In genomic region chr1:111422546-111423391, GRCh38 we compare ENCODE assay signal across 13 cellular contexts. TPM values are rescaled to one million over a fixed set of nuclear protein-coding genes. Genes with fewer than 3 reads are reported as not detected.
DNase-seq lines count a peak whose midpoint lies in the region; ATAC-seq and TF ChIP-seq lines count a peak whose summit lies in the region.
"Had no signal": no experiment of that assay in that cellular context is flagged by ENCODE, and none has a peak within 500 bp of the region (broad histone marks: within the 10 kb centered on the region; RNA-seq: fewer than 3 reads in every experiment).

No MANE protein-coding gene starts in this region.

- no peaks in the 10 kb centered on the region for H3K9me3 Mint-ChIP-seq in type B pancreatic cell

- peak overlapping the region; percentile 60 for H3K4me2 ChIP-seq in hepatocyte

- H3K4me3 ChIP-seq in hepatocyte (no peak overlapping the region), sigmoid colon (no peak overlapping the region)
- H3K4me3 ChIP-seq: skin epidermis had no signal

- peaks cover 8% of the 10 kb centered on the region for H3K4me1 ChIP-seq in hepatocyte (ENCODE audit: insufficient read depth)
- peaks cover 0 to 4% (median 0%) of the 10 kb centered on the region in 4 donors for H3K4me1 ChIP-seq in sigmoid colon

- H2AFZ ChIP-seq in hepatocyte, result no peak overlapping the region

- intact Hi-C loops in sigmoid colon (cut with DNase I), result no loop called here

- no peak for TF ChIP-seq EP300 in sigmoid colon (IDR thresholded peaks at IDR 0.05)

- peak overlapping the region; percentile 41 for H3K27ac Mint-ChIP-seq in type B pancreatic cell

- H3K36me3 ChIP-seq in hepatocyte (replicated peaks; ENCODE audit: insufficient read depth, low read depth) (no peaks in the 10 kb centered on the region), sigmoid colon (peaks cover 0 to 7% (median 0%) of the 10 kb centered on the region in 4 donors)

- no peaks in the 10 kb centered on the region for H3K36me3 Mint-ChIP-seq in type B pancreatic cell

- no peaks in the 10 kb centered on the region for H3K27me3 Mint-ChIP-seq in type B pancreatic cell

- H3K9me3 ChIP-seq in hepatocyte (ENCODE audit: low read depth), result no peaks in the 10 kb centered on the region
- H3K9me3 ChIP-seq in sigmoid colon, result no peaks in the 10 kb centered on the region

- H3K27ac ChIP-seq in hepatocyte, result peak overlapping the region; percentile 73
- no peak overlapping the region for H3K27ac ChIP-seq in sigmoid colon
- H3K27ac ChIP-seq: skin epidermis had no signal

- no peaks in the 10 kb centered on the region for H3K4me1 Mint-ChIP-seq in type B pancreatic cell (ENCODE audit: unreplicated experiment)

- no peaks in the 10 kb centered on the region for H3K79me2 ChIP-seq in hepatocyte

- H3K4me3 Mint-ChIP-seq in type B pancreatic cell, result no peak overlapping the region

- DNase-seq in DMS79 treated with DMSO at 0.1 percent for 48 hours (lab: John Stamatoyannopoulos, UW) (peak; percentile 10), DMS79 (lab: John Stamatoyannopoulos, UW) (no peak), OCI-M1 (lab: John Stamatoyannopoulos, UW) (peak; percentile 42), hepatocyte (ENCODE audit: low spot score) (peak; percentile 68), type B pancreatic cell (ENCODE audit: extremely low spot score, unreplicated experiment) (no peak), sigmoid colon (no peak)
- DNase-seq: 8988T, hypothalamus, NCI-H82, T1000 had no signal

- ATAC-seq in HG02981 (IDR thresholded peaks at IDR 0.05; ENCODE audit: unreplicated experiment) (no peak), HG02763 (IDR thresholded peaks at IDR 0.05; ENCODE audit: unreplicated experiment) (no peak)

- TF ChIP-seq CTCF in hepatocyte (IDR thresholded peaks at IDR 0.05; ENCODE audit: poor library complexity) (peak; percentile 9), type B pancreatic cell (conservative IDR thresholded peaks at IDR 0.05) (no peak), sigmoid colon (IDR thresholded peaks at IDR 0.05) (no peak)

- TF ChIP-seq POLR2A in sigmoid colon (IDR thresholded peaks at IDR 0.05), result no peak

- H4K20me1 ChIP-seq in hepatocyte (ENCODE audit: insufficient read depth, poor library complexity, severe bottlenecking), result no peaks in the 10 kb centered on the region

- no peaks in the 10 kb centered on the region for H3K9me2 ChIP-seq in hepatocyte (replicated peaks; ENCODE audit: insufficient read depth)

- WGBS in hepatocyte (ENCODE audit: low lambda C conversion rate, missing lambda C conversion rate), result 72% methylated on average over 13 of the region's 13 CpGs
- 30 to 72% methylated on average over 13 of the region's 13 CpGs for WGBS in sigmoid colon, 2 donors

- no peaks in the 10 kb centered on the region for H3K27me3 ChIP-seq in hepatocyte
- H3K27me3 ChIP-seq in sigmoid colon, result no peaks in the 10 kb centered on the region

RNA-seq across cellular contexts. Expression of gene OVGP1, which starts 4.8 kb away (rescaled TPM):
- total RNA-seq in hepatocyte (4.1 and 8.9 TPM in 2 replicates), type B pancreatic cell (ENCODE audit: low replicate concordance) (1.8 and 3.0 TPM in 2 replicates), sigmoid colon (1 to 10 TPM; 1.4 to 5.5 (median 2.2) TPM)
- polyA plus RNA-seq in hepatocyte (2.5 and 3.7 TPM in 2 replicates), sigmoid colon (1 to 10 TPM in 2 of 3 donors, under 1 TPM in 1; 0.69 to 1.9 (median 1.8) TPM)

RNA-seq across cellular contexts. Expression of gene WDR77, which starts 26.3 kb away (rescaled TPM):
- total RNA-seq in hepatocyte (37.3 and 44.5 TPM in 2 replicates), type B pancreatic cell (ENCODE audit: low replicate concordance) (33.0 and 42.8 TPM in 2 replicates), sigmoid colon (10 to 100 TPM; 16.3 to 23.8 (median 20.1) TPM)
- polyA plus RNA-seq in hepatocyte (49.2 and 55.3 TPM in 2 replicates), sigmoid colon (10 to 100 TPM; 13.8 to 29.5 (median 15.5) TPM)

RNA-seq across cellular contexts. Expression of gene ATP5PB, which starts 26.5 kb away (rescaled TPM):
- total RNA-seq in hepatocyte (291 and 320 TPM in 2 replicates), type B pancreatic cell (ENCODE audit: low replicate concordance) (242 and 272 TPM in 2 replicates), sigmoid colon (100 to 1,000 TPM; 157 to 217 (median 196) TPM)
- polyA plus RNA-seq in hepatocyte (289 and 309 TPM in 2 replicates), sigmoid colon (100 to 1,000 TPM; 515 to 849 (median 620) TPM)

RNA-seq across cellular contexts. Expression of gene C1orf162, which starts 51.0 kb away (rescaled TPM):
- total RNA-seq in hepatocyte (0.72 and 0.90 TPM in 2 replicates), type B pancreatic cell (ENCODE audit: low replicate concordance) (0.95 and 2.1 TPM in 2 replicates), sigmoid colon (10 to 100 TPM; 15.7 to 31.0 (median 21.5) TPM)
- polyA plus RNA-seq in hepatocyte (0.50 and 0.69 TPM in 2 replicates), sigmoid colon (10 to 100 TPM; 22.8 to 27.0 (median 24.3) TPM)

Comparison
In these comparisons a context has a peak if more than half of its experiments do, and no peak if none do; other contexts are left out.
1. DNase-seq: peak in DMS79 treated with DMSO at 0.1 percent for 48 hours (single experiment), OCI-M1 (single experiment) and hepatocyte (single experiment); none in DMS79 (single experiment), type B pancreatic cell (single experiment) and sigmoid colon (single experiment).